ENCODE assay signal across 9 cellular contexts in genomic region chr5:32261198-32261597, GRCh38. TPM values are rescaled to one million over a fixed set of nuclear protein-coding genes. Genes with fewer than 3 reads are reported as not detected.
DNase-seq lines count a peak whose midpoint lies in the region; ATAC-seq and TF ChIP-seq lines count a peak whose summit lies in the region.
"Had no signal": no experiment of that assay in that cellular context is flagged by ENCODE, and none has a peak within 500 bp of the region (broad histone marks: within the 10 kb centered on the region; RNA-seq: fewer than 3 reads in every experiment).

No MANE protein-coding gene starts in this region.

- TF ChIP-seq CTCF in adrenal gland (IDR thresholded peaks at IDR 0.05): no peak
- no peak for TF ChIP-seq CTCF in PC-9 (conservative IDR thresholded peaks at IDR 0.05)

- H3K9me3 ChIP-seq in adrenal gland (replicated peaks in 1 of 3) (no peaks in the 10 kb centered on the region), PC-9 (ENCODE audit: insufficient read depth, low read depth) (no peaks in the 10 kb centered on the region)

- no peak overlapping the region for H3K4me2 ChIP-seq in PC-9

- H4K20me1 ChIP-seq in PC-9 (ENCODE audit: insufficient read depth): no peaks in the 10 kb centered on the region

- H3K4me1 ChIP-seq in ACC112 (ENCODE audit: control insufficient read depth, insufficient read depth, low read length, unreplicated experiment) (peaks cover 10% of the 10 kb centered on the region), adrenal gland (replicated peaks in 1 of 2) (peaks cover 4 to 15% of the 10 kb centered on the region in 2 donors), PC-9 (replicated peaks; ENCODE audit: insufficient read depth) (no peaks in the 10 kb centered on the region)

- H2AFZ ChIP-seq in ACC112 (ENCODE audit: low read length, unreplicated experiment) (no peak overlapping the region), PC-9 (no peak overlapping the region)

- ATAC-seq in GM19035 (IDR thresholded peaks at IDR 0.05; ENCODE audit: unreplicated experiment): peak; percentile 82
- ATAC-seq in HG03103 (IDR thresholded peaks at IDR 0.05; ENCODE audit: low read depth, unreplicated experiment): peak; percentile 85

- no TSS peak for BruUV-seq in PC-9 (replicated peaks; lab: Mats Ljungman, UMichigan)

- H3F3A ChIP-seq in PC-9 (ENCODE audit: insufficient read depth, low read depth): no peaks in the 10 kb centered on the region

- H3K9me2 ChIP-seq in PC-9 (ENCODE audit: insufficient read depth): no peaks in the 10 kb centered on the region

- H3K4me3 ChIP-seq in ACC112 (ENCODE audit: low read depth, low read length): no peak overlapping the region
- H3K4me3 ChIP-seq in adrenal gland: no peak overlapping the region
- no peak overlapping the region for H3K4me3 ChIP-seq in PC-9

- intact Hi-C loops in adrenal gland (cut with DNase I): no loop called here
- intact Hi-C loops in PC-9 (cut with micrococcal nuclease; ENCODE audit: unreplicated experiment): no loop called here

- CTCF ChIA-PET in PC-9 (lab: Charles Lee): no interaction called here

- 0 out of 2 replicates have a peak overlapping the region, but pooled peaks have one; percentile 19 for H3K27ac ChIP-seq in ACC112 (ENCODE audit: low read depth, low read length)
- H3K27ac ChIP-seq in adrenal gland: peak overlapping the region in 3 of 5 donors; percentile 26 to 67 (median 63)
- no peak overlapping the region for H3K27ac ChIP-seq in PC-9

- 62 to 75% (median 65%) methylated on average over 2 of the region's 2 CpGs for WGBS in adrenal gland, 4 donors

- H3K36me3 ChIP-seq in ACC112 (ENCODE audit: insufficient read depth, low read length) (peaks cover 14% of the 10 kb centered on the region), adrenal gland (replicated peaks in 1 of 2) (peaks cover 0 to 24% of the 10 kb centered on the region in 2 donors), PC-9 (ENCODE audit: low read depth) (peaks cover 5% of the 10 kb centered on the region; the same call in 1 of the 2 replicates)

- no peaks in the 10 kb centered on the region for H3K79me2 ChIP-seq in ACC112 (ENCODE audit: control insufficient read depth, insufficient read depth, low read length, unreplicated experiment)
- H3K79me2 ChIP-seq in PC-9 (ENCODE audit: low read depth): no peaks in the 10 kb centered on the region

- POLR2A ChIA-PET in PC-9 (lab: Charles Lee; ENCODE audit: unreplicated experiment): no interaction called here

- DNase-seq in adrenal gland (no peak), HT-29 (ENCODE audit: low spot score) (no peak), PC-9 (no peak), NCI-H2171 (lab: John Stamatoyannopoulos, UW) (no peak), NCI-H345 (lab: John Stamatoyannopoulos, UW) (no peak)
- DNase-seq: DND-41 had no signal

- H3K27me3 ChIP-seq in ACC112 (ENCODE audit: insufficient read depth, low read length) (no peaks in the 10 kb centered on the region), adrenal gland (no peaks in the 10 kb centered on the region), PC-9 (ENCODE audit: insufficient read depth, low read depth) (no peaks in the 10 kb centered on the region)

- no peak for TF ChIP-seq POLR2A in adrenal gland (IDR thresholded peaks at IDR 0.05)

RNA-seq across cellular contexts. Expression of gene MTMR12, which starts 51.5 kb away (rescaled TPM):
- total RNA-seq in adrenal gland: 10 to 100 TPM; 21.7 to 30.7 (median 25.0) TPM
- 10 to 100 TPM in 1 of 3 donors, 1 to 10 TPM in 2; 4.5 to 18.4 (median 6.5) TPM for polyA plus RNA-seq in adrenal gland
- total RNA-seq in HT-29 (2014; rRNA removed; shearing (Covaris generic)): 10.4 and 13.1 TPM in 2 replicates
- total RNA-seq in PC-9 (2021): 44.5 and 47.5 TPM in 2 replicates
